In the genomic region with DNA sequence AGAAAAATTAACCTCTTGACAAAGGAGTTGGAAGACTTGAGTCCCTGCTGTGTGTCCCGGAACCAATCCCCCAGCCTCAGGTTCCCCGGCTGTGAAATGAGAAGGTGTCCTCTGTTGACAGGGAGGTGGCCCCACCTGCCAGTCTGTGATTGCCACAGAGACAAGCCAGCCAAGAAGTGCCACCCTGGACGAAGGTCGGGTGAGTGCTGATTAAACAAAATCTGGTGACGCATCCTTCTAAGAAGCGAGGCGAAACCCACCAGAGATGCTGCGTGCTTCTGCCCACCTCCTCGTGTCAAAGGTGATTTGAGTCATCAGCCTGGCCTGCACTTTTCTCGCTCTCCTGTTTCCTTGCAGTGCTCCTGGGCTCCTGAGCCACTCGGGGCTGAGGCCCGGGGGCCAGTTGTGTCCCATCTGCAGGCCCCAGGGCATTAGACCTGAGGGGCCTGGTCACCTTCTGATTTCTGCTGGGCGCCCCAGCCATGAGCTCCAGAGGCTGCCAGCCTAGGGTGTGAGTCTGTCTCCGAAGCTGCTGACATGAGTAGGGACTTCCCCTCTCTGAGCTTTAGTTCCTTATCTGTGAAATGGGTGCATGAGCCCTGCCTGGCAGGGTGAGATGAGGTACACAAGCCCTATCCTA, we compare ENCODE assay signal across 8 cellular contexts.
DNase-seq lines count a peak whose midpoint lies in the region; ATAC-seq lines count a peak whose summit lies in the region.

No MANE protein-coding gene starts in this region.

- H3K36me3 ChIP-seq in muscle layer of colon (ENCODE audit: insufficient read depth, low read length) (peaks cover 4% of the 10 kb centered on the region), subcutaneous abdominal adipose tissue (ENCODE audit: control insufficient read depth in 5 of 5, insufficient read depth in 5 of 5, low read length in 5 of 5) (peaks cover 0 to 13% (median 5%) of the 10 kb centered on the region in 5 donors)

- no peaks in the 10 kb centered on the region for H3K27me3 ChIP-seq in muscle layer of colon (ENCODE audit: control insufficient read depth in 1 of 2, insufficient read depth in 2 of 2, low read length in 2 of 2)
- H3K27me3 ChIP-seq in subcutaneous abdominal adipose tissue (ENCODE audit: control insufficient read depth in 5 of 5, insufficient read depth in 4 of 5, low read length in 5 of 5): no peaks in the 10 kb centered on the region

- H3K4me1 ChIP-seq in muscle layer of colon (ENCODE audit: insufficient read depth, low read length) (peaks cover 72% of the 10 kb centered on the region), subcutaneous abdominal adipose tissue (ENCODE audit: control insufficient read depth in 5 of 5, insufficient read depth in 5 of 5, low read length in 5 of 5) (peaks cover 12 to 90% (median 77%) of the 10 kb centered on the region in 5 donors)

- DNase-seq in GM04503 (ENCODE audit: low read depth) (peak; percentile 59), NCI-H226 (peak; percentile 82), amniotic stem cell (lab: John Stamatoyannopoulos, UW) (peak; percentile 67), SKM-1 (lab: John Stamatoyannopoulos, UW; ENCODE audit: unreplicated experiment) (no peak), NCI-H510A (lab: John Stamatoyannopoulos, UW) (no peak)

- peak overlapping the region; percentile 21 for H3K27ac ChIP-seq in muscle layer of colon (ENCODE audit: low read depth, low read length)
- H3K27ac ChIP-seq in subcutaneous abdominal adipose tissue (ENCODE audit: low read depth, low read length): peak overlapping the region; percentile 87

- H3K4me3 ChIP-seq in muscle layer of colon (ENCODE audit: low read depth in 1 of 2, low read length in 2 of 2) (no peak overlapping the region), subcutaneous abdominal adipose tissue (ENCODE audit: low read depth in 1 of 5, low read length in 5 of 5) (no peak overlapping the region)

- no peak overlapping the region for H3K9ac ChIP-seq in muscle layer of colon (ENCODE audit: low read length)
- H3K9ac ChIP-seq in subcutaneous abdominal adipose tissue (ENCODE audit: low read length in 5 of 5): peak overlapping the region in 4 of 5 donors; percentile 34 to 54 (median 41)

- peak; percentile 48 for ATAC-seq in GM21717 (IDR thresholded peaks at IDR 0.05; ENCODE audit: unreplicated experiment)

- H3K9me3 ChIP-seq in muscle layer of colon (ENCODE audit: low read length): no peaks in the 10 kb centered on the region
- H3K9me3 ChIP-seq in subcutaneous abdominal adipose tissue (ENCODE audit: control insufficient read depth in 5 of 5, low read length in 5 of 5): no peaks in the 10 kb centered on the region

Comparison
In these comparisons a context has a peak if more than half of its experiments do, and no peak if none do; other contexts are left out.
1. DNase-seq: peak in GM04503 (single experiment), NCI-H226 (single experiment) and amniotic stem cell (single experiment); none in SKM-1 (single experiment) and NCI-H510A (single experiment).